ENCODE assay signal across 14 cellular contexts in genomic region chr3:181839915-181840295, GRCh38.
DNase-seq lines count a peak whose midpoint lies in the region; ATAC-seq and TF ChIP-seq lines count a peak whose summit lies in the region.
"Had no signal": no experiment of that assay in that cellular context is flagged by ENCODE, and none has a peak within 500 bp of the region (broad histone marks: within the 10 kb centered on the region; RNA-seq: fewer than 3 reads in every experiment).

No MANE protein-coding gene starts in this region.

- no peak overlapping the region for H3K14ac ChIP-seq in mesenchymal stem cell (ENCODE audit: low read length in 2 of 2)

- H2AK5ac ChIP-seq in mesenchymal stem cell (ENCODE audit: low read length, severe bottlenecking), result no peak overlapping the region

- H3K27me3 ChIP-seq in smooth muscle cell (ENCODE audit: low read depth), result no peaks in the 10 kb centered on the region
- H3K27me3 ChIP-seq in mesenchymal stem cell (ENCODE audit: control insufficient read depth in 1 of 2, insufficient read depth in 1 of 2, low read length in 2 of 2), result no peaks in the 10 kb centered on the region
- H3K27me3 ChIP-seq: right atrium auricular region, upper lobe of left lung had no signal

- no peaks in the 10 kb centered on the region for H3K79me1 ChIP-seq in mesenchymal stem cell (replicated peaks; ENCODE audit: low read length, poor library complexity, severe bottlenecking)

- DNase-seq in smooth muscle cell (lab: John Stamatoyannopoulos, UW; ENCODE audit: unreplicated experiment) (no peak), amygdala (lab: John Stamatoyannopoulos, UW) (no peak), coronary artery (ENCODE audit: low spot score) (no peak), mesenchymal stem cell (no peak)
- DNase-seq: activated gamma-delta T cell treated with Interleukin-2 at 50 U/mL for 16 hours; dermis blood vessel endothelial cell; NK-92 treated with Interleukin-12 subunit alpha and Interleukin-12 subunit beta, amount 100 ng/mL, for 24 hours; stimulated activated CD4-positive, alpha-beta T cell treated with anti-CD3 and anti-CD28 coated beads, Interleukin-1b, Interleukin-23, amount 100 ng/mL, for 48 hours; stimulated activated CD8-positive, alpha-beta memory T cell treated with anti-CD3 and anti-CD28 coated beads, Interleukin-4, amount 100 ng/mL, for 48 hours; upper lobe of left lung had no signal

- H4K91ac ChIP-seq in mesenchymal stem cell (ENCODE audit: low read length), result no peak overlapping the region

- no peak overlapping the region for H3K18ac ChIP-seq in mesenchymal stem cell (ENCODE audit: low read depth in 1 of 2, low read length in 2 of 2)

- H3F3A ChIP-seq in smooth muscle cell (ENCODE audit: low read depth), result no peaks in the 10 kb centered on the region

- H3K4me2 ChIP-seq in smooth muscle cell (no peak overlapping the region), mesenchymal stem cell (ENCODE audit: low read length, poor library complexity, severe bottlenecking) (no peak overlapping the region)

- no peak overlapping the region for H2BK120ac ChIP-seq in mesenchymal stem cell (ENCODE audit: low read depth, low read length)

- no peak overlapping the region for H3K23ac ChIP-seq in mesenchymal stem cell (ENCODE audit: low read length in 2 of 2)

- no peaks in the 10 kb centered on the region for H3K4me1 ChIP-seq in smooth muscle cell (ENCODE audit: low read depth)
- H3K4me1 ChIP-seq in mesenchymal stem cell (ENCODE audit: control insufficient read depth, insufficient read depth, low read depth, low read length), result peaks cover 1% of the 10 kb centered on the region
- H3K4me1 ChIP-seq: right atrium auricular region, upper lobe of left lung had no signal

- no peaks in the 10 kb centered on the region for H3K79me2 ChIP-seq in smooth muscle cell (ENCODE audit: low read depth)

- H3K9ac ChIP-seq in smooth muscle cell (ENCODE audit: low read depth) (no peak overlapping the region), mesenchymal stem cell (ENCODE audit: low read length) (no peak overlapping the region)

- no peak overlapping the region for H2BK15ac ChIP-seq in mesenchymal stem cell (ENCODE audit: low read depth, poor library complexity, severe bottlenecking)

- no peak overlapping the region for H2BK5ac ChIP-seq in mesenchymal stem cell (ENCODE audit: low read depth, low read length, poor library complexity, severe bottlenecking)

- H3K36me3 ChIP-seq in smooth muscle cell (ENCODE audit: low read depth) (no peaks in the 10 kb centered on the region), mesenchymal stem cell (ENCODE audit: control insufficient read depth in 1 of 2, insufficient read depth in 2 of 2, low read depth in 1 of 2, low read length in 2 of 2) (no peaks in the 10 kb centered on the region)
- H3K36me3 ChIP-seq: right atrium auricular region, upper lobe of left lung had no signal

- no peak overlapping the region for H2BK12ac ChIP-seq in mesenchymal stem cell (ENCODE audit: low read length in 2 of 2)

- peak; percentile 72 for ATAC-seq in GM19351 (IDR thresholded peaks at IDR 0.05; ENCODE audit: unreplicated experiment)
- ATAC-seq in HG03025 (IDR thresholded peaks at IDR 0.05; ENCODE audit: low FRiP score, unreplicated experiment), result peak; percentile 68

- no peak overlapping the region for H3K4ac ChIP-seq in mesenchymal stem cell (ENCODE audit: low read depth in 1 of 2, low read length in 2 of 2)

- 84% methylated on average over 2 of the region's 2 CpGs for WGBS in smooth muscle cell (ENCODE audit: low lambda C conversion rate)
- 100% methylated on average over 1 of the region's 2 CpGs for WGBS in mesenchymal stem cell

- H4K20me1 ChIP-seq in smooth muscle cell (ENCODE audit: low read depth), result no peaks in the 10 kb centered on the region

- H3K27ac ChIP-seq in VCaP, result peak overlapping the region; percentile 34
- no peak overlapping the region for H3K27ac ChIP-seq in smooth muscle cell (ENCODE audit: low read depth)
- H3K27ac ChIP-seq in coronary artery, result no peak overlapping the region
- no peak overlapping the region for H3K27ac ChIP-seq in mesenchymal stem cell (ENCODE audit: low read length, poor library complexity, severe bottlenecking)
- H3K27ac ChIP-seq: right atrium auricular region, upper lobe of left lung had no signal

- no peak overlapping the region for H4K8ac ChIP-seq in mesenchymal stem cell (ENCODE audit: low read length)

- H3K9me3 ChIP-seq in smooth muscle cell (replicated peaks; ENCODE audit: low read depth), result no peaks in the 10 kb centered on the region
- peaks cover 6% of the 10 kb centered on the region for H3K9me3 ChIP-seq in mesenchymal stem cell (ENCODE audit: control insufficient read depth, low read length)
- H3K9me3 ChIP-seq: right atrium auricular region, upper lobe of left lung had no signal

- H3K4me3 ChIP-seq in smooth muscle cell (peak overlapping the region; percentile 33), coronary artery (no peak overlapping the region), mesenchymal stem cell (ENCODE audit: insufficient read depth in 1 of 2, low read depth in 1 of 2, low read length in 2 of 2) (no peak overlapping the region)
- H3K4me3 ChIP-seq: right atrium auricular region had no signal

- H2AFZ ChIP-seq in smooth muscle cell (ENCODE audit: low read depth), result peak overlapping the region; percentile 56
- H2AFZ ChIP-seq in mesenchymal stem cell (ENCODE audit: low read depth, low read length), result no peak overlapping the region

- TF ChIP-seq CTCF in VCaP (conservative IDR thresholded peaks at IDR 0.05), result no peak
- no peak for TF ChIP-seq CTCF in smooth muscle cell (IDR thresholded peaks at IDR 0.05; ENCODE audit: borderline replicate concordance, insufficient read depth, poor library complexity, severe bottlenecking)
- TF ChIP-seq CTCF in coronary artery (IDR thresholded peaks at IDR 0.05), result no peak
